1 cellular context compared by ENCODE assay signal in genomic region chr13:112582305-112582704, GRCh38.
TF ChIP-seq lines count a peak whose summit lies in the region.

No MANE protein-coding gene starts in this region.

TF ChIP-seq in IMR-90, 13 proteins besides CTCF, POLR2A, EP300 and RAD21:
- TF ChIP-seq RFX5 (IDR thresholded peaks at IDR 0.05; ENCODE audit: low read depth, low read length) = no peak
- no peak for TF ChIP-seq CEBPB (IDR thresholded peaks at IDR 0.05; ENCODE audit: low read depth, low read length)
- no peak for TF ChIP-seq MXI1 (IDR thresholded peaks at IDR 0.05; ENCODE audit: borderline replicate concordance, low read depth, low read length)
- no peak for TF ChIP-seq MAZ (IDR thresholded peaks at IDR 0.05; ENCODE audit: borderline replicate concordance, low read depth, low read length)
- TF ChIP-seq BHLHE40 (IDR thresholded peaks at IDR 0.05; ENCODE audit: low read depth, low read length) = no peak
- TF ChIP-seq CHD1 (IDR thresholded peaks at IDR 0.05; ENCODE audit: low read depth, low read length) = no peak
- no peak for TF ChIP-seq SMC3 (IDR thresholded peaks at IDR 0.05; ENCODE audit: low read depth, low read length)
- no peak for TF ChIP-seq FOS (IDR thresholded peaks at IDR 0.05; ENCODE audit: low read depth, low read length)
- TF ChIP-seq NFE2L2 (IDR thresholded peaks at IDR 0.05; ENCODE audit: low read depth, low read length) = no peak
- no peak for TF ChIP-seq MAFK (IDR thresholded peaks at IDR 0.05; ENCODE audit: low read depth, low read length)
- TF ChIP-seq, protein P1, sequence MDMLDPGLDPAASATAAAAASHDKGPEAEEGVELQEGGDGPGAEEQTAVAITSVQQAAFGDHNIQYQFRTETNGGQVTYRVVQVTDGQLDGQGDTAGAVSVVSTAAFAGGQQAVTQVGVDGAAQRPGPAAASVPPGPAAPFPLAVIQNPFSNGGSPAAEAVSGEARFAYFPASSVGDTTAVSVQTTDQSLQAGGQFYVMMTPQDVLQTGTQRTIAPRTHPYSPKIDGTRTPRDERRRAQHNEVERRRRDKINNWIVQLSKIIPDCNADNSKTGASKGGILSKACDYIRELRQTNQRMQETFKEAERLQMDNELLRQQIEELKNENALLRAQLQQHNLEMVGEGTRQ (IDR thresholded peaks at IDR 0.05; ENCODE audit: low read depth, low read length) = no peak
- no peak for TF ChIP-seq RCOR1 (IDR thresholded peaks at IDR 0.05; ENCODE audit: insufficient replicate concordance, low read length)
